ENCODE assay signal across 21 cellular contexts in the genomic region with DNA sequence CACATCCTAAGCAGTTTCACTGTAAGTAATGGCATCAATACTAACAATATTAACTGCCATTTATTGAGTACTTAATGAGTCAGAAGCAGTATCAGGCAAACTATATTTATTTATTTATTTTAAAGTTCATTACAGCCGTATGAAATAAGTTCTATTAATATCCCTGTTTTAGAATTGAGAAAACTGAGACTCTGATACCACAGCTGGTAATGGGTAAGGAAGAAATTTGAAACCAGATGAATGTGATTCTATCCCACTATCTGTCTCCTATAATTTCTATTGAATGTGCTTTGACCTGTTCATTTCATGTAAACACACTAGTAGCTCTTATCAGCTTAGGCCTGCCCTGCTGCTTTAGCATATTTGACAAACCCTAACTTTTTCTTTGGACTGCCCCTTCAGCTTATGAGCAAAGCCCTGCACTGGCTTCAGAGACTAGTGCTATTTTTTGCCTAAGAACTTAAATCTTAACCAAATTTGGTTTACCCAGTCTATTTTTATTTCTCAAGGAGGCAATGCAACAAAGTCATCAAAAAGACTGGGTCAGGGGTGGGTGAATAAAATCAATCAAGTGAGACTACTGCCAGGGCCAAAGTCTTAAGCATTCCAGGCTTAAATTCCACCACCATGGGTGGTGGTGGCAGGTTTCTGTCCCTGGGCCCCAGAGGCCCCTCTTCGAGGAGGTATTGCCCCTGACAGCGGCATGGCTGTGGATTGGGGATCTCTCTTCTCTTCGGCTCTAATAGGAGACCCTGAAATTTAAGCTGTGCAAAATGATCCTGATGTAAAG.
DNase-seq lines count a peak whose midpoint lies in the region; ATAC-seq, FAIRE-seq and TF ChIP-seq lines count a peak whose summit lies in the region.
"Had no signal": no experiment of that assay in that cellular context is flagged by ENCODE, and none has a peak within 500 bp of the region (broad histone marks: within the 10 kb centered on the region; RNA-seq: fewer than 3 reads in every experiment).

No MANE protein-coding gene starts in this region.

- dilution Hi-C loops in endothelial cell of umbilical vein (cut with MboI; ENCODE audit: extremely low pct_ligation_motif_present, low sequenced_read_pairs), result no loop called here

- H3K4me1 Mint-ChIP-seq in neural progenitor cell (peaks cover 25% of the 10 kb centered on the region), MCF 10A (ENCODE audit: insufficient read depth, unreplicated experiment) (no peaks in the 10 kb centered on the region)

- H3K36me3 Mint-ChIP-seq in neural progenitor cell, result no peaks in the 10 kb centered on the region
- no peaks in the 10 kb centered on the region for H3K36me3 Mint-ChIP-seq in MCF 10A (ENCODE audit: insufficient read depth, unreplicated experiment)
- H3K36me3 Mint-ChIP-seq: stimulated activated naive B cell treated with anti-CD40 and anti-IgM and Interleukin-4, amounts not matched to agents 10 μg/mL and 1 μg/mL and 100 μg/mL, for 72 hours had no signal

- no peaks in the 10 kb centered on the region for H3K9me1 ChIP-seq in endothelial cell of umbilical vein (replicated peaks; ENCODE audit: control insufficient read depth, extremely low read depth, insufficient read depth, low read length)

- DNase-seq in endothelial cell of umbilical vein (ENCODE audit: low read depth, low spot score) (peak; percentile 32), neural progenitor cell (ENCODE audit: low spot score) (peak; percentile 38), left lobe of liver (ENCODE audit: low spot score) (no peak), MCF 10A (ENCODE audit: unreplicated experiment) (no peak)
- DNase-seq: activated CD8-positive, alpha-beta T cell treated with anti-CD3 and anti-CD28 coated beads for 36 hours; activated naive CD4-positive, alpha-beta T cell treated with Interleukin-2 at 50 U/mL for 16 hours; activated T-cell treated with anti-CD3 and anti-CD28 coated beads, Interleukin-2, amount 50 U/mL, for 1 hour; CD4-positive, alpha-beta T cell; central memory CD4-positive, alpha-beta T cell; DMS153; GF-D8; NCI-H1694 treated with DMSO at 0.1 percent for 48 hours; NCI-H446 treated with DMSO at 0.1 percent for 48 hours; stimulated activated naive B cell treated with anti-CD40 and anti-IgM and Interleukin-4, amounts not matched to agents 10 μg/mL and 1 μg/mL and 100 μg/mL, for 72 hours had no signal

- no peaks in the 10 kb centered on the region for H3K36me3 ChIP-seq in BLaER1 treated with 17β-estradiol and CSF1 and Interleukin-3, amounts not matched to agents 10 nM and 100 nM
- H3K36me3 ChIP-seq in KOPT-K1 (ENCODE audit: insufficient read depth, low read length) (no peaks in the 10 kb centered on the region), endothelial cell of umbilical vein (ENCODE audit: control insufficient read depth in 2 of 2, extremely low read depth in 1 of 2, insufficient read depth in 2 of 2, low read length in 2 of 2) (no peaks in the 10 kb centered on the region), neural progenitor cell (no peaks in the 10 kb centered on the region)
- H3K36me3 ChIP-seq: thoracic aorta had no signal

- H3K9me3 Mint-ChIP-seq in neural progenitor cell, result no peaks in the 10 kb centered on the region
- H3K9me3 Mint-ChIP-seq in MCF 10A (ENCODE audit: unreplicated experiment), result no peaks in the 10 kb centered on the region
- H3K9me3 Mint-ChIP-seq: activated CD8-positive, alpha-beta T cell treated with anti-CD3 and anti-CD28 coated beads for 36 hours; CD4-positive, alpha-beta T cell had no signal

- H3K79me2 ChIP-seq in endothelial cell of umbilical vein (ENCODE audit: control insufficient read depth, insufficient read depth, low read length) (no peaks in the 10 kb centered on the region), neural progenitor cell (ENCODE audit: low read depth) (no peaks in the 10 kb centered on the region)

- peak overlapping the region; percentile 43 for H3K27ac Mint-ChIP-seq in neural progenitor cell
- H3K27ac Mint-ChIP-seq in MCF 10A (ENCODE audit: low read depth, unreplicated experiment), result no peak overlapping the region
- H3K27ac Mint-ChIP-seq: activated CD8-positive, alpha-beta T cell treated with anti-CD3 and anti-CD28 coated beads for 36 hours; CD4-positive, alpha-beta T cell; stimulated activated naive B cell treated with anti-CD40 and anti-IgM and Interleukin-4, amounts not matched to agents 10 μg/mL and 1 μg/mL and 100 μg/mL, for 72 hours had no signal

- H3K27ac ChIP-seq in BLaER1 treated with 17β-estradiol and CSF1 and Interleukin-3, amounts not matched to agents 10 nM and 100 nM, result no peak overlapping the region
- H3K27ac ChIP-seq in KOPT-K1 (ENCODE audit: low read depth, low read length, poor library complexity, severe bottlenecking) (peak overlapping the region; percentile 25), endothelial cell of umbilical vein (ENCODE audit: insufficient read depth, low read depth, low read length) (no peak overlapping the region), neural progenitor cell (no peak overlapping the region)
- H3K27ac ChIP-seq: thoracic aorta had no signal

- H3K9me3 ChIP-seq in BLaER1 treated with 17β-estradiol and CSF1 and Interleukin-3, amounts not matched to agents 10 nM and 100 nM (replicated peaks in 1 of 11), result peaks cover 15 to 26% (median 22%) of the 10 kb centered on the region in 11 experiments
- H3K9me3 ChIP-seq in KOPT-K1 (ENCODE audit: insufficient read depth, low read length, poor library complexity, severe bottlenecking) (peaks cover 8% of the 10 kb centered on the region), endothelial cell of umbilical vein (replicated peaks; ENCODE audit: control insufficient read depth, insufficient read depth, low read length) (no peaks in the 10 kb centered on the region), neural progenitor cell (ENCODE audit: low read depth) (no peaks in the 10 kb centered on the region)
- H3K9me3 ChIP-seq: thoracic aorta had no signal

- peak overlapping the region in 8 of 11 experiments; percentile 34 to 66 (median 52); a peak in 16 of 22 replicates for H3K4me2 ChIP-seq in BLaER1 treated with 17β-estradiol and CSF1 and Interleukin-3, amounts not matched to agents 10 nM and 100 nM
- no peak overlapping the region for H3K4me2 ChIP-seq in endothelial cell of umbilical vein (ENCODE audit: insufficient read depth, low read length)
- no peak overlapping the region for H3K4me2 ChIP-seq in neural progenitor cell

- no peak overlapping the region for H3K9ac ChIP-seq in BLaER1 treated with 17β-estradiol and CSF1 and Interleukin-3, amounts not matched to agents 10 nM and 100 nM
- no peak overlapping the region for H3K9ac ChIP-seq in endothelial cell of umbilical vein (replicated peaks; ENCODE audit: extremely low read depth, insufficient read depth, low read length)
- no peak overlapping the region for H3K9ac ChIP-seq in neural progenitor cell

- BruUV-seq in endothelial cell of umbilical vein (replicated peaks; lab: Mats Ljungman, UMichigan) (no TSS peak), MCF 10A (replicated peaks; lab: Mats Ljungman, UMichigan) (no TSS peak)

- H3K4me3 Mint-ChIP-seq in neural progenitor cell (no peak overlapping the region), MCF 10A (ENCODE audit: unreplicated experiment) (no peak overlapping the region)
- H3K4me3 Mint-ChIP-seq: activated CD8-positive, alpha-beta T cell treated with anti-CD3 and anti-CD28 coated beads for 36 hours; CD4-positive, alpha-beta T cell; stimulated activated naive B cell treated with anti-CD40 and anti-IgM and Interleukin-4, amounts not matched to agents 10 μg/mL and 1 μg/mL and 100 μg/mL, for 72 hours had no signal

- no peaks in the 10 kb centered on the region for H3F3A ChIP-seq in neural progenitor cell (ENCODE audit: low read depth)

- no peak overlapping the region for H3K4me3 ChIP-seq in BLaER1 treated with 17β-estradiol and CSF1 and Interleukin-3, amounts not matched to agents 10 nM and 100 nM
- H3K4me3 ChIP-seq in endothelial cell of umbilical vein (replicated peaks in 1 of 3; ENCODE audit: insufficient read depth in 1 of 3, low read depth in 1 of 3, low read length in 3 of 3) (no peak overlapping the region), neural progenitor cell (no peak overlapping the region)
- H3K4me3 ChIP-seq: thoracic aorta had no signal

- intact Hi-C loops in endothelial cell of umbilical vein (cut with micrococcal nuclease) (no loop called here), MCF 10A (cut with micrococcal nuclease) (no loop called here)

- TF ChIP-seq POLR2A in endothelial cell of umbilical vein (IDR thresholded peaks at IDR 0.05; ENCODE audit: low read depth, low read length), result no peak

- no peak for ATAC-seq in left lobe of liver
- no peak for ATAC-seq in HG03520 (IDR thresholded peaks at IDR 0.05; ENCODE audit: unreplicated experiment)
- ATAC-seq: activated CD4-positive, CD25-positive, alpha-beta regulatory T cell treated with anti-CD3 and anti-CD28 coated beads, Interleukin-2, amount 50 U/mL, for 24 hours; activated CD8-positive, alpha-beta T cell treated with anti-CD3 and anti-CD28 coated beads for 36 hours; sciatic nerve; stimulated activated naive B cell treated with anti-CD40 and anti-IgM and Interleukin-4, amounts not matched to agents 10 μg/mL and 1 μg/mL and 100 μg/mL, for 72 hours had no signal

- peaks cover 6% of the 10 kb centered on the region for H3K27me3 Mint-ChIP-seq in neural progenitor cell (ENCODE audit: insufficient read depth, low read depth)
- no peaks in the 10 kb centered on the region for H3K27me3 Mint-ChIP-seq in MCF 10A (ENCODE audit: insufficient read depth, unreplicated experiment)
- H3K27me3 Mint-ChIP-seq: activated CD8-positive, alpha-beta T cell treated with anti-CD3 and anti-CD28 coated beads for 36 hours; CD4-positive, alpha-beta T cell; stimulated activated naive B cell treated with anti-CD40 and anti-IgM and Interleukin-4, amounts not matched to agents 10 μg/mL and 1 μg/mL and 100 μg/mL, for 72 hours had no signal

- no peaks in the 10 kb centered on the region for H3K27me3 ChIP-seq in BLaER1 treated with 17β-estradiol and CSF1 and Interleukin-3, amounts not matched to agents 10 nM and 100 nM
- no peaks in the 10 kb centered on the region for H3K27me3 ChIP-seq in endothelial cell of umbilical vein (ENCODE audit: control insufficient read depth in 2 of 2, insufficient read depth in 2 of 2, low read length in 2 of 2)
- H3K27me3 ChIP-seq in neural progenitor cell, result no peaks in the 10 kb centered on the region

- no peak for FAIRE-seq in endothelial cell of umbilical vein (lab: Jason Lieb, UNC)
- FAIRE-seq: frontal cortex had no signal

- H3K4me1 ChIP-seq in BLaER1 treated with 17β-estradiol and CSF1 and Interleukin-3, amounts not matched to agents 10 nM and 100 nM, result peaks cover 0 to 20% (median 11%) of the 10 kb centered on the region in 10 experiments; a peak in 11 of 20 replicates
- H3K4me1 ChIP-seq in endothelial cell of umbilical vein (ENCODE audit: control insufficient read depth, extremely low read depth, insufficient read depth, low read length) (peaks cover 23% of the 10 kb centered on the region), neural progenitor cell (peaks cover 26% of the 10 kb centered on the region)

- POLR2A ChIA-PET in endothelial cell of umbilical vein (lab: Charles Lee), result no interaction called here
- POLR2A ChIA-PET in MCF 10A (lab: Yijun Ruan, JAX), result interaction anchor here (0.7 kb wide), 1 partner anchor 23 kb away, joined by 3 read pairs; no protein-coding TSS in a partner anchor

- TF ChIP-seq CTCF in endothelial cell of umbilical vein (IDR thresholded peaks at IDR 0.05; ENCODE audit: extremely low read depth in 1 of 2, insufficient read depth in 1 of 2, low read depth in 1 of 2, low read length in 2 of 2) (no peak), neural progenitor cell (IDR thresholded peaks at IDR 0.05) (no peak), MCF 10A (IDR thresholded peaks at IDR 0.05; ENCODE audit: unreplicated experiment) (no peak)

- CTCF ChIA-PET in endothelial cell of umbilical vein (lab: Charles Lee) (interaction anchor here (0.7 to 1.0 kb wide), 3 partner anchors 14 to 101 kb away, joined by 3 read pairs; no protein-coding TSS in a partner anchor), MCF 10A (lab: Yijun Ruan, JAX) (no interaction called here)

- H2AFZ ChIP-seq in endothelial cell of umbilical vein (ENCODE audit: low read depth, low read length), result no peak overlapping the region
- no peak overlapping the region for H2AFZ ChIP-seq in neural progenitor cell (replicated peaks)

- no peaks in the 10 kb centered on the region for H4K20me1 ChIP-seq in BLaER1 treated with 17β-estradiol and CSF1 and Interleukin-3, amounts not matched to agents 10 nM and 100 nM
- H4K20me1 ChIP-seq in endothelial cell of umbilical vein (replicated peaks; ENCODE audit: control insufficient read depth, extremely low read depth, insufficient read depth, low read length) (no peaks in the 10 kb centered on the region), neural progenitor cell (ENCODE audit: low read depth) (no peaks in the 10 kb centered on the region)

Comparison
In these comparisons a context has a peak if more than half of its experiments do, and no peak if none do; other contexts are left out.
1. H3K4me2 ChIP-seq: peak in BLaER1 treated with 17β-estradiol and CSF1 and Interleukin-3, amounts not matched to agents 10 nM and 100 nM (8 of 11); none in endothelial cell of umbilical vein (single experiment) and neural progenitor cell (single experiment).
2. DNase-seq: peak in endothelial cell of umbilical vein (single experiment) and neural progenitor cell (single experiment); none in left lobe of liver (single experiment) and MCF 10A (single experiment).